ENCODE assay signal across 14 cellular contexts in the genomic region with DNA sequence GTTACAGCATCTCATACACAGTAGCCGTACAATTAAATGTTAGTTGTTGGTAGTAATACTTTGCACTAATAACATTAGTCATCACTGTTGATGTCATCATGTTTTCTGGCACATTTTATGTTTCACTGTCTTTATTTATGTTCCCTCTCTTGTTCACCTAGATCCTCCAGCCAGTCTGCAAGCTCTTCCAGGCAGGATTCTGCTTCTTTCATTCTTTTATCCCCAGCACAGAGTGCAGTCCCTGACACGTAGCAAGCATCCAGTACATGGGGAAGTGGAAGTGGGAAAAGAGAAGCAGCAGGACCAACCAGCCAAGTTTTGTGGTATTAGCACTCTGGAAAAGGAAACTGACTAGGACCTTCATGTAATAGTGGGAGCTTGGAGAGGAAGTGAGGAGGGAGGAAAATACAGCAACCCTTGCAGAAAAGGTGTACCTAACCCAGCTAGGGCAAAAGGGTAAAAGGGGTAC.
DNase-seq lines count a peak whose midpoint lies in the region; ATAC-seq and TF ChIP-seq lines count a peak whose summit lies in the region.
"Had no signal": no experiment of that assay in that cellular context is flagged by ENCODE, and none has a peak within 500 bp of the region (broad histone marks: within the 10 kb centered on the region; RNA-seq: fewer than 3 reads in every experiment).

No MANE protein-coding gene starts in this region.

- H3K4me2 ChIP-seq in mammary epithelial cell (ENCODE audit: insufficient read depth, low read depth, low read length) = no peak overlapping the region

- no peak overlapping the region for H2AFZ ChIP-seq in mammary epithelial cell (ENCODE audit: low read depth, low read length)

- H3K4me1 ChIP-seq in mammary epithelial cell (ENCODE audit: insufficient read depth, low read length) = peaks cover 17% of the 10 kb centered on the region
- peaks cover 0 to 3% (median 0%) of the 10 kb centered on the region in 4 donors for H3K4me1 ChIP-seq in liver (ENCODE audit: control insufficient read depth in 4 of 4, insufficient read depth in 4 of 4, low read length in 3 of 4)

- peaks cover 10 to 12% of the 10 kb centered on the region in 2 donors for H3K4me1 Mint-ChIP-seq in stimulated activated naive B cell treated with anti-CD40 and anti-IgM and Interleukin-4, amounts not matched to agents 10 μg/mL and 1 μg/mL and 100 μg/mL, for 72 hours

- H3K4me3 Mint-ChIP-seq in stimulated activated naive B cell treated with anti-CD40 and anti-IgM and Interleukin-4, amounts not matched to agents 10 μg/mL and 1 μg/mL and 100 μg/mL, for 72 hours = no peak overlapping the region
- H3K4me3 Mint-ChIP-seq: activated CD4-positive, alpha-beta T cell treated with anti-CD3 and anti-CD28 coated beads, Interleukin-2, amount 10 ng/mL, durations not matched to agents 24 days and 14 days; activated naive CD8-positive, alpha-beta T cell; memory B cell had no signal

- TF ChIP-seq CTCF in mammary epithelial cell (conservative IDR thresholded peaks at IDR 0.05 in 1 of 2, IDR thresholded peaks at IDR 0.05 in 1 of 2; ENCODE audit: extremely low read depth in 1 of 2, insufficient read depth in 1 of 2, low read depth in 1 of 2, low read length in 2 of 2) (no peak), liver (IDR thresholded peaks at IDR 0.05; ENCODE audit: low read depth, low read length, missing input control) (no peak), GM20000 (IDR thresholded peaks at IDR 0.05; ENCODE audit: extremely low read depth, missing control alignments) (no peak)

- H3K36me3 Mint-ChIP-seq in stimulated activated naive B cell treated with anti-CD40 and anti-IgM and Interleukin-4, amounts not matched to agents 10 μg/mL and 1 μg/mL and 100 μg/mL, for 72 hours = no peaks in the 10 kb centered on the region
- H3K36me3 Mint-ChIP-seq: activated naive CD8-positive, alpha-beta T cell; memory B cell had no signal

- H3K27me3 ChIP-seq in mammary epithelial cell (ENCODE audit: insufficient read depth, low read length) (no peaks in the 10 kb centered on the region), liver (ENCODE audit: control insufficient read depth in 4 of 4, insufficient read depth in 4 of 4, low read length in 3 of 4) (no peaks in the 10 kb centered on the region)
- H3K27me3 ChIP-seq: esophagus squamous epithelium had no signal

- no peaks in the 10 kb centered on the region for H3K27me3 Mint-ChIP-seq in stimulated activated naive B cell treated with anti-CD40 and anti-IgM and Interleukin-4, amounts not matched to agents 10 μg/mL and 1 μg/mL and 100 μg/mL, for 72 hours
- H3K27me3 Mint-ChIP-seq: activated CD4-positive, alpha-beta T cell treated with anti-CD3 and anti-CD28 coated beads, Interleukin-2, amount 10 ng/mL, durations not matched to agents 24 days and 14 days; activated naive CD8-positive, alpha-beta T cell; memory B cell had no signal

- WGBS in mammary epithelial cell (ENCODE audit: low coverage, missing lambda C conversion rate) = 66% methylated on average over 2 of the region's 2 CpGs
- WGBS in liver = 82% methylated on average over 2 of the region's 2 CpGs

- no TSS peak for BruUV-seq in mammary epithelial cell (replicated peaks; lab: Mats Ljungman, UMichigan)

- H3K9ac ChIP-seq in mammary epithelial cell (ENCODE audit: insufficient read depth, low read length) (no peak overlapping the region), liver (ENCODE audit: low read depth in 1 of 2, low read length in 2 of 2) (no peak overlapping the region)

- no peaks in the 10 kb centered on the region for H4K20me1 ChIP-seq in mammary epithelial cell (ENCODE audit: insufficient read depth, low read length)

- H3K36me3 ChIP-seq in mammary epithelial cell (ENCODE audit: insufficient read depth, low read length) (no peaks in the 10 kb centered on the region), liver (ENCODE audit: control insufficient read depth in 4 of 4, insufficient read depth in 3 of 4, low read depth in 1 of 4, low read length in 3 of 4) (no peaks in the 10 kb centered on the region)
- H3K36me3 ChIP-seq: esophagus squamous epithelium had no signal

- peak; percentile 22 to 47 for TF ChIP-seq RAD21 in liver (IDR thresholded peaks at IDR 0.05)

- H3K27ac Mint-ChIP-seq in stimulated activated naive B cell treated with anti-CD40 and anti-IgM and Interleukin-4, amounts not matched to agents 10 μg/mL and 1 μg/mL and 100 μg/mL, for 72 hours = no peak overlapping the region
- H3K27ac Mint-ChIP-seq: activated CD4-positive, alpha-beta T cell treated with anti-CD3 and anti-CD28 coated beads, Interleukin-2, amount 10 ng/mL, durations not matched to agents 24 days and 14 days; activated naive CD8-positive, alpha-beta T cell; memory B cell had no signal

- H3K27ac ChIP-seq in mammary epithelial cell (ENCODE audit: insufficient read depth, low read depth, low read length) = no peak overlapping the region
- H3K27ac ChIP-seq in liver (ENCODE audit: low read depth in 1 of 2, low read length in 2 of 2) = no peak overlapping the region

- H3K9me3 ChIP-seq in mammary epithelial cell (replicated peaks; ENCODE audit: insufficient read depth, low read length) (no peaks in the 10 kb centered on the region), liver (ENCODE audit: control insufficient read depth in 4 of 4, low read length in 3 of 4) (no peaks in the 10 kb centered on the region)
- H3K9me3 ChIP-seq: esophagus squamous epithelium had no signal

- no peak for ATAC-seq in stimulated activated naive B cell treated with anti-CD40 and anti-IgM and Interleukin-4, amounts not matched to agents 10 μg/mL and 1 μg/mL and 100 μg/mL, for 72 hours (replicated peaks)
- no peak for ATAC-seq in GM21390 (IDR thresholded peaks at IDR 0.05; ENCODE audit: unreplicated experiment)

- H3K79me2 ChIP-seq in mammary epithelial cell (ENCODE audit: insufficient read depth, low read length) = no peaks in the 10 kb centered on the region

- in situ Hi-C loops in mammary epithelial cell (cut with MboI; ENCODE audit: low sequenced_read_pairs in 2 of 2) = loop anchor here (5.0 to 25.0 kb wide), 5 partner anchors 227 to 292 kb away; a partner anchor contains a TSS

- peak; percentile 82 for DNase-seq in CD1c-positive myeloid dendritic cell (ENCODE audit: extremely low spot score)
- DNase-seq in M059J (ENCODE audit: low read depth) = peak; percentile 78
- DNase-seq in mammary epithelial cell = peak; percentile 56
- DNase-seq in stimulated activated naive B cell treated with anti-CD40 and anti-IgM and Interleukin-4, amounts not matched to agents 10 μg/mL and 1 μg/mL and 100 μg/mL, for 72 hours = no peak
- DNase-seq in GM19240 (ENCODE audit: insufficient read length, low spot score) = no peak
- DNase-seq in GM20000 (ENCODE audit: low spot score) = no peak
- DNase-seq: activated CD4-positive, alpha-beta T cell treated with anti-CD3 and anti-CD28 coated beads, Interleukin-2, amount 10 ng/mL, durations not matched to agents 24 days and 14 days; esophagus squamous epithelium; NCI-H1105 treated with DMSO at 0.1 percent for 48 hours; retina had no signal

- CTCF ChIA-PET in mammary epithelial cell (lab: Charles Lee; ENCODE audit: low non-redundant PET) = no interaction called here

- H3K4me3 ChIP-seq in mammary epithelial cell (replicated peaks in 1 of 3; ENCODE audit: insufficient read depth in 1 of 3, low read depth in 2 of 3, low read length in 3 of 3) = no peak overlapping the region
- H3K4me3 ChIP-seq in liver (ENCODE audit: low read depth in 1 of 3, low read length in 3 of 3) = no peak overlapping the region
- H3K4me3 ChIP-seq: esophagus squamous epithelium had no signal

- intact Hi-C loops in mammary epithelial cell (cut with micrococcal nuclease) = loop anchor here (5.0 kb wide), 3 partner anchors 92 to 187 kb away; no protein-coding TSS in a partner anchor

- H3K9me3 Mint-ChIP-seq in stimulated activated naive B cell treated with anti-CD40 and anti-IgM and Interleukin-4, amounts not matched to agents 10 μg/mL and 1 μg/mL and 100 μg/mL, for 72 hours = no peaks in the 10 kb centered on the region
- H3K9me3 Mint-ChIP-seq: activated CD4-positive, alpha-beta T cell treated with anti-CD3 and anti-CD28 coated beads, Interleukin-2, amount 10 ng/mL, durations not matched to agents 24 days and 14 days; memory B cell had no signal

- dilution Hi-C loops in mammary epithelial cell (cut with HindIII; ENCODE audit: low sequenced_read_pairs) = loop anchor here (5.0 kb wide), 1 partner anchor 43 kb away; no protein-coding TSS in a partner anchor

TF ChIP-seq in liver, 16 proteins besides CTCF, POLR2A, EP300 and RAD21:
- peak; percentile 8 to 10 for TF ChIP-seq RXRA (IDR thresholded peaks at IDR 0.05)
- TF ChIP-seq YY1 (IDR thresholded peaks at IDR 0.05) = no peak

Comparison
In these comparisons a context has a peak if more than half of its experiments do, and no peak if none do; other contexts are left out.
1. DNase-seq: peak in CD1c-positive myeloid dendritic cell (single experiment), M059J (single experiment) and mammary epithelial cell (single experiment); none in stimulated activated naive B cell treated with anti-CD40 and anti-IgM and Interleukin-4, amounts not matched to agents 10 μg/mL and 1 μg/mL and 100 μg/mL, for 72 hours (single experiment), GM19240 (single experiment) and GM20000 (single experiment).